12 cellular contexts compared by ENCODE assay signal in the genomic region with DNA sequence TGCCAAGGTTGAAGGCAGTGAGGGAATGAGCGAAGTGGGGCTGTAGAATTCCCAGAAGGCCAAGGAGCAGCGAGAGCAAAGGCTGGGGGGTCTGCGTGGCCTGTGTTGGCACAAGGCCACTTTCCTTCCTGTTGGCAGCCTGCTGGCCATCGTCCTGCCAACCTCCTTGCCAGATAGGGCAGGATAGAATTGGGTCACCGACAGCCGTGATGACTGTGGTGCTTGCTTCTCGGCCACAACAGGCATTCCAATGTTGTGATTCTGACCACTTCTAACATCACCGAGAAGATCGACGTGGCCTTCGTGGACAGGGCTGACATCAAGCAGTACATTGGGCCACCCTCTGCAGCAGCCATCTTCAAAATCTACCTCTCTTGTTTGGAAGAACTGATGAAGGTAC. TPM values are rescaled to one million over a fixed set of nuclear protein-coding genes. Genes with fewer than 3 reads are reported as not detected.
A peak's percentile ranks its signal among the peaks of the same experiment; 100 is the strongest.
DNase-seq lines count a peak whose midpoint lies in the region; ATAC-seq, FAIRE-seq and TF ChIP-seq lines count a peak whose summit lies in the region.
"Had no signal": no experiment of that assay in that cellular context is flagged by ENCODE, and none has a peak within 500 bp of the region (broad histone marks: within the 10 kb centered on the region; RNA-seq: fewer than 3 reads in every experiment).

No MANE protein-coding gene starts in this region.

- intact Hi-C loops in K562 (cut with micrococcal nuclease), result no loop called here
- intact Hi-C loops in thyroid gland (cut with DNase I), result loop anchor here (10.0 kb wide), 1 partner anchor 743 kb away; no protein-coding TSS in a partner anchor

- no peaks in the 10 kb centered on the region for H3K27me3 ChIP-seq in CD4-positive, CD25-positive, alpha-beta regulatory T cell (ENCODE audit: control insufficient read depth, insufficient read depth, low read length)
- H3K27me3 ChIP-seq in K562 (ENCODE audit: control insufficient read depth in 2 of 2, insufficient read depth in 2 of 2, low read length in 2 of 2), result no peaks in the 10 kb centered on the region
- H3K27me3 ChIP-seq in thyroid gland, result no peaks in the 10 kb centered on the region

- H2AFZ ChIP-seq in K562 (ENCODE audit: low read depth, low read length), result no peak overlapping the region

- no peaks in the 10 kb centered on the region for H3K9me3 ChIP-seq in CD4-positive, CD25-positive, alpha-beta regulatory T cell (ENCODE audit: control insufficient read depth in 2 of 2, low read length in 2 of 2)
- H3K9me3 ChIP-seq in K562 (replicated peaks; ENCODE audit: control insufficient read depth, insufficient read depth, low read depth, low read length), result no peaks in the 10 kb centered on the region
- H3K9me3 ChIP-seq in thyroid gland, result no peaks in the 10 kb centered on the region

- CTCF ChIA-PET in K562 (lab: Yijun Ruan, JAX; ENCODE audit: low intra/inter-chr PET ratio), result no interaction called here

- TF ChIP-seq EP300 in K562 (IDR thresholded peaks at IDR 0.05; ENCODE audit: low read length), result no peak

- TF ChIP-seq CTCF in K562 (IDR thresholded peaks at IDR 0.05 in 2 of 3, conservative IDR thresholded peaks at IDR 0.05 in 1 of 3; ENCODE audit: insufficient read depth in 2 of 3, low read depth in 1 of 3, low read length in 3 of 3) (no peak), thyroid gland (IDR thresholded peaks at IDR 0.05) (no peak)

- H3K36me3 Mint-ChIP-seq in CD4-positive, CD25-positive, alpha-beta regulatory T cell, result no peaks in the 10 kb centered on the region

- H3K27ac ChIP-seq in CD4-positive, CD25-positive, alpha-beta regulatory T cell (ENCODE audit: insufficient read depth, low read length, poor library complexity, severe bottlenecking), result peak overlapping the region; percentile 75
- no peak overlapping the region for H3K27ac ChIP-seq in K562 (ENCODE audit: extremely low read depth, low read depth, low read length)
- H3K27ac ChIP-seq in thyroid gland, result no peak overlapping the region

- no peaks in the 10 kb centered on the region for H3K4me1 ChIP-seq in CD4-positive, CD25-positive, alpha-beta regulatory T cell (ENCODE audit: control insufficient read depth, insufficient read depth, low read length, poor library complexity, severe bottlenecking)
- peaks cover 0 to 9% of the 10 kb centered on the region in 2 experiments; a peak in 1 of 5 replicates for H3K4me1 ChIP-seq in K562 (replicated peaks in 1 of 2; ENCODE audit: control insufficient read depth in 2 of 2, insufficient read depth in 2 of 2, low read length in 2 of 2)
- no peaks in the 10 kb centered on the region for H3K4me1 ChIP-seq in thyroid gland

- no TSS peak for BruUV-seq in K562 (replicated peaks; lab: Mats Ljungman, UMichigan)

- peaks cover 5% of the 10 kb centered on the region; the same call in 1 of the 2 replicates for H4K20me1 ChIP-seq in K562 (replicated peaks; ENCODE audit: control insufficient read depth, insufficient read depth, low read length)

- no peaks in the 10 kb centered on the region for H3K79me2 ChIP-seq in K562 (ENCODE audit: control insufficient read depth, insufficient read depth, low read length)

- H3K27ac Mint-ChIP-seq in CD4-positive, CD25-positive, alpha-beta regulatory T cell, result peak overlapping the region in 1 of 3 donors; percentile 75
- H3K27ac Mint-ChIP-seq: dendritic cell treated with granulocyte-macrophage colony-stimulating factor and Interleukin-4, amounts not matched to agents 40 ng/mL and 50 ng/mL, for 4 days had no signal

- POLR2A ChIA-PET in K562 (lab: Yijun Ruan, JAX), result interaction anchor here (1.1 to 1.3 kb wide), 2 partner anchors 10 to 19 kb away, joined by 3 to 4 read pairs; partner anchors contain the start of genes BRD9 and TRIP13

- TF ChIP-seq RAD21 in K562 (CRISPR knock-in tag; conservative IDR thresholded peaks at IDR 0.05 in 1 of 2, IDR thresholded peaks at IDR 0.05 in 1 of 2), result no peak

- H3K4me2 ChIP-seq in K562 (ENCODE audit: insufficient read depth, low read length), result no peak overlapping the region

- 95% methylated on average over 10 of the region's 11 CpGs for WGBS in K562 (ENCODE audit: insufficient coverage, low coverage, missing lambda C conversion rate)
- 86 to 91% methylated on average over 11 of the region's 11 CpGs for WGBS in thyroid gland, 2 donors

- H3K9me1 ChIP-seq in K562 (ENCODE audit: control insufficient read depth, insufficient read depth, low read length), result no peaks in the 10 kb centered on the region

- H3K9me3 Mint-ChIP-seq in CD4-positive, CD25-positive, alpha-beta regulatory T cell, result peaks cover 0 to 1% (median 0%) of the 10 kb centered on the region in 7 donors
- H3K9me3 Mint-ChIP-seq: dendritic cell treated with granulocyte-macrophage colony-stimulating factor and Interleukin-4, amounts not matched to agents 40 ng/mL and 50 ng/mL, for 4 days had no signal

- no peaks in the 10 kb centered on the region for H3K36me3 ChIP-seq in CD4-positive, CD25-positive, alpha-beta regulatory T cell (ENCODE audit: control insufficient read depth, insufficient read depth, low read length)
- H3K36me3 ChIP-seq in K562 (ENCODE audit: control insufficient read depth, insufficient read depth, low read length) (peaks cover 94% of the 10 kb centered on the region), thyroid gland (no peaks in the 10 kb centered on the region)

- TF ChIP-seq POLR2A in K562 (conservative IDR thresholded peaks at IDR 0.05) (no peak), thyroid gland (IDR thresholded peaks at IDR 0.05) (no peak)

- no peak overlapping the region for H3K4me3 ChIP-seq in CD4-positive, CD25-positive, alpha-beta regulatory T cell (ENCODE audit: low read depth, low read length)
- H3K4me3 ChIP-seq in K562 (no peak overlapping the region), thyroid gland (replicated peaks in 1 of 3) (no peak overlapping the region)

- H3K9ac ChIP-seq in K562 (ENCODE audit: insufficient read depth in 1 of 2, low read depth in 2 of 2, low read length in 2 of 2), result no peak overlapping the region

- no peak for DNase-seq in CD4-positive, CD25-positive, alpha-beta regulatory T cell
- peak; percentile 62 for DNase-seq in LHCN-M2 (ENCODE audit: low read depth)
- no peak for DNase-seq in K562 (ENCODE audit: extremely low read depth in 1 of 4, low spot score in 3 of 4)
- DNase-seq in left lobe of liver (ENCODE audit: low spot score), result peak; percentile 27
- no peak for DNase-seq in NOMO-1 treated with dmso at 0.1 percent for 144 hours (lab: John Stamatoyannopoulos, UW; ENCODE audit: unreplicated experiment)
- DNase-seq in activated CD4-positive, alpha-beta T cell treated with anti-CD3 and anti-CD28 coated beads, Interleukin-2, amount 50 U/mL, for 48 hours, result no peak
- DNase-seq in thyroid gland, result no peak
- DNase-seq in UCSD-AML1 (lab: John Stamatoyannopoulos, UW; ENCODE audit: unreplicated experiment), result no peak
- DNase-seq: activated CD4-positive, alpha-beta T cell treated with anti-CD3 and anti-CD28 coated beads for 36 hours; left colon; NCI-H69 had no signal

- H3K27me3 Mint-ChIP-seq in CD4-positive, CD25-positive, alpha-beta regulatory T cell, result no peaks in the 10 kb centered on the region
- H3K27me3 Mint-ChIP-seq: activated CD4-positive, alpha-beta T cell treated with anti-CD3 and anti-CD28 coated beads for 36 hours; dendritic cell treated with granulocyte-macrophage colony-stimulating factor and Interleukin-4, amounts not matched to agents 40 ng/mL and 50 ng/mL, for 4 days had no signal

- no peak for FAIRE-seq in K562 (lab: Jason Lieb, UNC)

- no peak for ATAC-seq in CD4-positive, CD25-positive, alpha-beta regulatory T cell (ENCODE audit: low read depth in 2 of 2)
- ATAC-seq in K562, result no peak
- ATAC-seq in left lobe of liver, result no peak
- ATAC-seq: left colon had no signal

- no peak overlapping the region for H3K4me3 Mint-ChIP-seq in CD4-positive, CD25-positive, alpha-beta regulatory T cell
- H3K4me3 Mint-ChIP-seq: activated CD4-positive, alpha-beta T cell treated with anti-CD3 and anti-CD28 coated beads for 36 hours; dendritic cell treated with granulocyte-macrophage colony-stimulating factor and Interleukin-4, amounts not matched to agents 40 ng/mL and 50 ng/mL, for 4 days had no signal

- H3K4me1 Mint-ChIP-seq in CD4-positive, CD25-positive, alpha-beta regulatory T cell, result peaks cover 0 to 9% (median 0%) of the 10 kb centered on the region in 4 donors

- in situ Hi-C loops in K562 (cut with MboI), result no loop called here

RNA-seq across cellular contexts. Expression of gene TRIP13, which starts 18.9 kb away (rescaled TPM):
- total RNA-seq in CD4-positive, CD25-positive, alpha-beta regulatory T cell, result 1.2 TPM
- 1 to 10 TPM; 1.1 to 1.7 (median 1.3) TPM for polyA plus RNA-seq in CD4-positive, CD25-positive, alpha-beta regulatory T cell
- total RNA-seq in LHCN-M2 (2014; rRNA removed) (64.7 and 65.9 TPM in 2 replicates), K562 (2014; rRNA removed) (48.2 and 68.7 TPM in 2 replicates), K562 (2014; rRNA removed; fragmentation: Illumina TruSeq; extraction: Trizol) (55.2 and 56.8 TPM in 2 replicates), K562 (2015; rRNA removed; fragmentation: Illumina TruSeq; extraction: Trizol) (45.1 and 50.8 TPM in 2 replicates), K562 (2021) (50.0 and 53.2 TPM in 2 replicates), left lobe of liver (1.0 TPM), thyroid gland (1 to 10 TPM in 3 of 4 donors, not detected in 1; 1.1 to 1.7 (median 1.3) TPM)
- polyA plus RNA-seq in LHCN-M2 (2012), result 21.2 TPM
- total RNA-seq in K562 (2011; cell fraction: chromatin; rRNA removed; ENCODE audit: low replicate concordance), result 80.8 and 99.7 TPM in 2 replicates
- 42.2 and 50.7 TPM in 2 replicates for total RNA-seq in K562 (2011; cell fraction: nucleolus; rRNA removed)
- total RNA-seq in K562 (2011; cell fraction: nucleoplasm; rRNA removed), result 38.0 and 41.1 TPM in 2 replicates
- polyA plus RNA-seq in K562 (2011; rRNA removed) (93.2 and 116 TPM in 2 replicates), K562 (2014; fragmentation: Illumina TruSeq; extraction: Trizol) (62.6 and 73.0 TPM in 2 replicates), K562 (2014; fragmentation: Nextera tagmentation; extraction: Ambion mirVana) (10 to 100 TPM; 24.1 to 28.9 TPM), K562 (2014; rRNA removed) (65.2 and 73.4 TPM in 2 replicates)
- 35.6 and 39.2 TPM in 2 replicates for polyA plus RNA-seq in K562 (2011; cell fraction: cytosol; rRNA removed)
- polyA plus RNA-seq in K562 (2011; cell fraction: nucleus; rRNA removed), result 107 and 115 TPM in 2 replicates
- polyA plus RNA-seq in K562 (2012), result 39.7 and 46.2 TPM in 2 replicates
- polyA minus RNA-seq in K562 (2011; rRNA and poly(A)+ RNA removed), result 74.7 and 79.6 TPM in 2 replicates
- polyA minus RNA-seq in K562 (2011; cell fraction: cytosol; rRNA and poly(A)+ RNA removed), result 37.0 and 47.0 TPM in 2 replicates
- 20.7 and 35.1 TPM in 2 replicates for polyA minus RNA-seq in K562 (2011; cell fraction: nucleus; rRNA and poly(A)+ RNA removed)

RNA-seq across cellular contexts. Expression of gene BRD9, which starts 19.0 kb away (rescaled TPM):
- total RNA-seq in CD4-positive, CD25-positive, alpha-beta regulatory T cell, result 139 TPM
- 10 to 100 TPM in 3 of 4 donors, 1 to 10 TPM in 1; 9.7 to 15.9 (median 12.0) TPM for polyA plus RNA-seq in CD4-positive, CD25-positive, alpha-beta regulatory T cell
- total RNA-seq in LHCN-M2 (2014; rRNA removed) (44.7 and 45.8 TPM in 2 replicates), K562 (2014; rRNA removed) (52.8 and 58.5 TPM in 2 replicates), K562 (2014; rRNA removed; fragmentation: Illumina TruSeq; extraction: Trizol) (37.9 and 39.5 TPM in 2 replicates), K562 (2015; rRNA removed; fragmentation: Illumina TruSeq; extraction: Trizol) (43.1 and 44.9 TPM in 2 replicates), K562 (2021) (62.3 and 68.7 TPM in 2 replicates), left lobe of liver (19.0 TPM), thyroid gland (10 to 100 TPM; 19.6 to 29.9 (median 25.2) TPM)
- 30.8 TPM for polyA plus RNA-seq in LHCN-M2 (2012)
- 217 and 274 TPM in 2 replicates for total RNA-seq in K562 (2011; cell fraction: chromatin; rRNA removed; ENCODE audit: low replicate concordance)
- 94.6 and 102 TPM in 2 replicates for total RNA-seq in K562 (2011; cell fraction: nucleolus; rRNA removed)
- total RNA-seq in K562 (2011; cell fraction: nucleoplasm; rRNA removed), result 114 and 119 TPM in 2 replicates
- polyA plus RNA-seq in K562 (2011; rRNA removed) (17.3 and 18.0 TPM in 2 replicates), K562 (2014; fragmentation: Illumina TruSeq; extraction: Trizol) (49.7 and 54.7 TPM in 2 replicates), K562 (2014; fragmentation: Nextera tagmentation; extraction: Ambion mirVana) (1 to 10 TPM; 2.4 to 3.7 TPM), K562 (2014; rRNA removed) (51.8 and 56.4 TPM in 2 replicates)
- polyA plus RNA-seq in K562 (2011; cell fraction: cytosol; rRNA removed), result 14.1 and 18.3 TPM in 2 replicates
- polyA plus RNA-seq in K562 (2011; cell fraction: nucleus; rRNA removed), result 96.2 and 143 TPM in 2 replicates
- polyA plus RNA-seq in K562 (2012), result 36.5 and 41.6 TPM in 2 replicates
- 23.4 and 26.6 TPM in 2 replicates for polyA minus RNA-seq in K562 (2011; rRNA and poly(A)+ RNA removed)
- 16.0 and 18.9 TPM in 2 replicates for polyA minus RNA-seq in K562 (2011; cell fraction: cytosol; rRNA and poly(A)+ RNA removed)
- 54.1 and 62.2 TPM in 2 replicates for polyA minus RNA-seq in K562 (2011; cell fraction: nucleus; rRNA and poly(A)+ RNA removed)

Comparison
In these comparisons a context has a peak if more than half of its experiments do, and no peak if none do; other contexts are left out.
1. DNase-seq: peak in LHCN-M2 (single experiment) and left lobe of liver (single experiment); none in CD4-positive, CD25-positive, alpha-beta regulatory T cell (0 of 3), K562 (0 of 4), NOMO-1 treated with dmso at 0.1 percent for 144 hours (single experiment), activated CD4-positive, alpha-beta T cell treated with anti-CD3 and anti-CD28 coated beads, Interleukin-2, amount 50 U/mL, for 48 hours (0 of 2), thyroid gland (0 of 2) and UCSD-AML1 (single experiment).
2. RNA of gene TRIP13, which starts 18.9 kb away (total RNA-seq): 64.7 to 65.9 TPM in LHCN-M2 and 38.0 to 99.7 TPM in K562; 1.1 to 1.7 TPM in thyroid gland, 1.2 TPM in CD4-positive, CD25-positive, alpha-beta regulatory T cell (single experiment) and 1.0 TPM in left lobe of liver (single experiment); every median in the first group is over 10 times any median in the second.